ENCODE assay signal across 10 cellular contexts in the genomic region with DNA sequence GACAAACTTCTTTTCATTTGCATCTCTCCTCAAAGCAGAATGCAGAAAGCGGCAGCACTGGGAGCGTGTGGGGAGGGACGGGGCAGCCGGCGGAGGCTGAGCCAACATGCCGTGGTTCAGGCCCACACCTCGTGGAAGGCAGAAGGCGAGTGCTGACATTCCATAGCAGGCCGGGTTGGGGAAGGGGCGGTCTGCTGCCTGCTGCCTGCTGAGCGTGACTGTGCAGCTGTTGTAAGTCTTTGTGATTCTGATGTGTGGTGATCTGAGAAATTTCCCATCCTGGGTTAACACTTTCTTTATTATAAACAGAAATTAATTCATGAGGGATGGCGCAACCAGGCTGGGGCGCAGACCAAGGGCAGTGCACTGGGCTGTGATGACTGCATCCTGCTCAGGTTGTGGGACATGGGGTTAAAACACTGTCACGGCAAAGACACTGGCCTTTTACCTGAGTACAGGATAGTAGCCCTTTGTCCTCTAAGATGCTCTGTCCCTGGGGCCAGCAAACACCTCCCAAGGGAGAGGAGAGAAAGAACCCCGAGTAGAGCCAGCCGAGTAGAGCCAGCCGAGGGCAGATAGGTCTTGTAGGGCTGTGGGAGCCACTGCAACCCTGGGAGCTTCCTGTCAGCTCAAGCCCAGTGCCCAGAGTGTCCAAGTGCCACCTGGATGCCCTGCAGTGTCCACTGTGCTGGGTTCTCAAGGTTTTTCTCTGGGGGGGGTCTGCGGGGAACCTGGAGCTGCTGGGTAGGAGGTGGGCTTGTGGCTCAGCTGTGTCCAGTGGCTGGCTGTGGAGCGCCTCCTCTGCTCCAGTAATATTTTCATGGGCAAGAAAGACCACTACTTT. TPM values are rescaled to one million over a fixed set of nuclear protein-coding genes. Genes with fewer than 3 reads are reported as not detected.
DNase-seq lines count a peak whose midpoint lies in the region; ATAC-seq, FAIRE-seq and TF ChIP-seq lines count a peak whose summit lies in the region.
"Had no signal": no experiment of that assay in that cellular context is flagged by ENCODE, and none has a peak within 500 bp of the region (broad histone marks: within the 10 kb centered on the region; RNA-seq: fewer than 3 reads in every experiment).

No MANE protein-coding gene starts in this region.

- TF ChIP-seq RAD21 in K562 (CRISPR knock-in tag; conservative IDR thresholded peaks at IDR 0.05 in 1 of 2, IDR thresholded peaks at IDR 0.05 in 1 of 2), result no peak

- intact Hi-C loops in left ventricle myocardium inferior (cut with micrococcal nuclease), result no loop called here
- intact Hi-C loops in K562 (cut with micrococcal nuclease), result loop anchor here (5.0 kb wide), 1 partner anchor 118 kb away; no protein-coding TSS in a partner anchor
- intact Hi-C loops in mucosa of descending colon (cut with DNase I, micrococcal nuclease), result no loop called here

- TF ChIP-seq CTCF in cardiac muscle cell (IDR thresholded peaks at IDR 0.05; ENCODE audit: low read depth, low read length), result no peak
- no peak for TF ChIP-seq CTCF in left ventricle myocardium inferior (IDR thresholded peaks at IDR 0.05; ENCODE audit: borderline replicate concordance)
- no peak for TF ChIP-seq CTCF in K562 (IDR thresholded peaks at IDR 0.05 in 2 of 3, conservative IDR thresholded peaks at IDR 0.05 in 1 of 3; ENCODE audit: insufficient read depth in 2 of 3, low read depth in 1 of 3, low read length in 3 of 3)
- TF ChIP-seq CTCF in mucosa of descending colon (IDR thresholded peaks at IDR 0.05), result no peak

- FAIRE-seq in K562 (lab: Jason Lieb, UNC) (no peak), urothelium cell line (lab: Jason Lieb, UNC) (peak; percentile 72)

- no TSS peak for BruUV-seq in K562 (replicated peaks; lab: Mats Ljungman, UMichigan)

- no peak overlapping the region for H3K4me3 ChIP-seq in cardiac muscle cell
- no peak overlapping the region for H3K4me3 ChIP-seq in left ventricle myocardium inferior
- no peak overlapping the region for H3K4me3 ChIP-seq in K562
- H3K4me3 ChIP-seq in mucosa of descending colon, result no peak overlapping the region

- H3K9me1 ChIP-seq in K562 (ENCODE audit: control insufficient read depth, insufficient read depth, low read length), result no peaks in the 10 kb centered on the region

- TF ChIP-seq POLR2A in K562 (conservative IDR thresholded peaks at IDR 0.05), result no peak

- POLR2A ChIA-PET in K562 (lab: Yijun Ruan, JAX), result interaction anchor here (0.6 to 1.6 kb wide), 3 partner anchors 8 to 390 kb away, joined by 3 to 5 read pairs (median 3); no protein-coding TSS in a partner anchor

- TF ChIP-seq EP300 in K562 (IDR thresholded peaks at IDR 0.05; ENCODE audit: low read length), result no peak

- no peaks in the 10 kb centered on the region for H3K27me3 ChIP-seq in cardiac muscle cell
- no peaks in the 10 kb centered on the region for H3K27me3 ChIP-seq in left ventricle myocardium inferior (ENCODE audit: low read depth)
- H3K27me3 ChIP-seq in K562 (ENCODE audit: control insufficient read depth in 2 of 2, insufficient read depth in 2 of 2, low read length in 2 of 2), result no peaks in the 10 kb centered on the region

- ATAC-seq in K562 (peak; percentile 12; the same call in 2 of the 3 replicates), mucosa of descending colon (peak; percentile 47), HG03469 (IDR thresholded peaks at IDR 0.05; ENCODE audit: unreplicated experiment) (no peak)

- in situ Hi-C loops in K562 (cut with MboI), result no loop called here

- no peaks in the 10 kb centered on the region for H4K20me1 ChIP-seq in K562 (replicated peaks; ENCODE audit: control insufficient read depth, insufficient read depth, low read length)

- no peaks in the 10 kb centered on the region for H3K79me2 ChIP-seq in K562 (ENCODE audit: control insufficient read depth, insufficient read depth, low read length)

- peak overlapping the region; percentile 21 to 80; a peak in 3 of 4 replicates for H3K9ac ChIP-seq in K562 (ENCODE audit: insufficient read depth in 1 of 2, low read depth in 2 of 2, low read length in 2 of 2)

- H3K27ac ChIP-seq in cardiac muscle cell (peak overlapping the region; percentile 7), left ventricle myocardium inferior (replicated peaks) (no peak overlapping the region), K562 (ENCODE audit: extremely low read depth, low read depth, low read length) (peak overlapping the region; percentile 37; the same call in 1 of the 3 replicates)

- H3K36me3 ChIP-seq in cardiac muscle cell (no peaks in the 10 kb centered on the region), left ventricle myocardium inferior (peaks cover 15% of the 10 kb centered on the region), K562 (ENCODE audit: control insufficient read depth, insufficient read depth, low read length) (no peaks in the 10 kb centered on the region), mucosa of descending colon (ENCODE audit: low read depth) (no peaks in the 10 kb centered on the region)

- no peaks in the 10 kb centered on the region for H3K9me3 ChIP-seq in cardiac muscle cell (ENCODE audit: low read depth)
- no peaks in the 10 kb centered on the region for H3K9me3 ChIP-seq in left ventricle myocardium inferior (replicated peaks)
- H3K9me3 ChIP-seq in K562 (replicated peaks; ENCODE audit: control insufficient read depth, insufficient read depth, low read depth, low read length), result no peaks in the 10 kb centered on the region
- no peaks in the 10 kb centered on the region for H3K9me3 ChIP-seq in mucosa of descending colon

- H3K4me2 ChIP-seq in K562 (ENCODE audit: insufficient read depth, low read length), result peak overlapping the region; percentile 44

- peak; percentile 23 to 69 for DNase-seq in cardiac muscle cell (ENCODE audit: low read depth in 1 of 2, low spot score in 1 of 2)
- DNase-seq in left ventricle myocardium inferior, result no peak
- DNase-seq in K562 (ENCODE audit: extremely low read depth in 1 of 4, low spot score in 3 of 4), result peak in 3 of 4 experiments; percentile 10 to 20 (median 13)
- peak in 1 of 3 donors; percentile 49 for DNase-seq in mucosa of descending colon
- DNase-seq in urothelium cell line (ENCODE audit: low spot score), result no peak
- DNase-seq in stimulated activated CD4-positive, alpha-beta T cell treated with anti-CD3 and anti-CD28 coated beads, Interleukin-4, amount 100 ng/mL, for 4 hours, result no peak
- DNase-seq in NCI-H1092 treated with DMSO at 0.1 percent for 48 hours (lab: John Stamatoyannopoulos, UW), result no peak
- DNase-seq: activated CD4-positive, alpha-beta T cell treated with anti-CD3 and anti-CD28 coated beads, Interleukin-2, amount 10 ng/mL, durations not matched to agents 24 days and 14 days; central memory CD4-positive, alpha-beta T cell had no signal

- H3K4me1 ChIP-seq in cardiac muscle cell (ENCODE audit: low read depth) (peaks cover 2% of the 10 kb centered on the region), left ventricle myocardium inferior (no peaks in the 10 kb centered on the region), K562 (replicated peaks in 1 of 2; ENCODE audit: control insufficient read depth in 2 of 2, insufficient read depth in 2 of 2, low read length in 2 of 2) (peaks cover 33 to 45% of the 10 kb centered on the region in 2 experiments), mucosa of descending colon (ENCODE audit: low read depth) (peaks cover 19% of the 10 kb centered on the region)

- WGBS in K562 (ENCODE audit: insufficient coverage, low coverage, missing lambda C conversion rate), result 61% methylated on average over 19 of the region's 19 CpGs

- CTCF ChIA-PET in K562 (lab: Yijun Ruan, JAX; ENCODE audit: low intra/inter-chr PET ratio), result no interaction called here

- H2AFZ ChIP-seq in K562 (ENCODE audit: low read depth, low read length), result peak overlapping the region; percentile 61

RNA-seq across cellular contexts. Expression of a gene that starts 8.8 kb away (rescaled TPM):
- total RNA-seq in cardiac muscle cell, result 48.7 and 73.9 TPM in 2 replicates
- 28.1 and 38.1 TPM in 2 replicates for polyA plus RNA-seq in cardiac muscle cell
- total RNA-seq in left ventricle myocardium inferior, result 7.7 TPM
- total RNA-seq in K562 (2011; cell fraction: chromatin; rRNA removed; ENCODE audit: low replicate concordance), result 38.8 and 64.6 TPM in 2 replicates
- 36.6 and 45.7 TPM in 2 replicates for total RNA-seq in K562 (2011; cell fraction: nucleolus; rRNA removed)
- total RNA-seq in K562 (2011; cell fraction: nucleoplasm; rRNA removed), result 34.1 and 38.1 TPM in 2 replicates
- total RNA-seq in K562 (2014; rRNA removed), result 5.9 and 7.2 TPM in 2 replicates
- total RNA-seq in K562 (2014; rRNA removed; fragmentation: Illumina TruSeq; extraction: Trizol), result 3.3 and 3.8 TPM in 2 replicates
- 5.6 and 5.9 TPM in 2 replicates for total RNA-seq in K562 (2015; rRNA removed; fragmentation: Illumina TruSeq; extraction: Trizol)
- 5.5 and 7.0 TPM in 2 replicates for total RNA-seq in K562 (2021)
- polyA plus RNA-seq in K562 (2011; rRNA removed), result 10.1 and 10.3 TPM in 2 replicates
- 12.0 and 18.4 TPM in 2 replicates for polyA plus RNA-seq in K562 (2011; cell fraction: cytosol; rRNA removed)
- polyA plus RNA-seq in K562 (2011; cell fraction: nucleus; rRNA removed), result 18.7 and 38.3 TPM in 2 replicates
- 11.9 and 26.5 TPM in 2 replicates for polyA plus RNA-seq in K562 (2012)
- 6.8 and 7.6 TPM in 2 replicates for polyA plus RNA-seq in K562 (2014; fragmentation: Illumina TruSeq; extraction: Trizol)
- polyA plus RNA-seq in K562 (2014; fragmentation: Nextera tagmentation; extraction: Ambion mirVana), result under 1 TPM; 0.53 to 0.84 TPM
- polyA plus RNA-seq in K562 (2014; rRNA removed), result 7.2 and 9.4 TPM in 2 replicates
- 13.1 and 18.6 TPM in 2 replicates for polyA minus RNA-seq in K562 (2011; rRNA and poly(A)+ RNA removed)
- polyA minus RNA-seq in K562 (2011; cell fraction: cytosol; rRNA and poly(A)+ RNA removed), result 7.3 and 9.2 TPM in 2 replicates
- 12.4 and 12.6 TPM in 2 replicates for polyA minus RNA-seq in K562 (2011; cell fraction: nucleus; rRNA and poly(A)+ RNA removed)
- total RNA-seq in mucosa of descending colon, result 10 to 100 TPM; 24.4 to 36.0 (median 27.0) TPM

RNA-seq across cellular contexts. Expression of a gene that starts 34.3 kb away (rescaled TPM):
- total RNA-seq in cardiac muscle cell, result 5.6 and 7.2 TPM in 2 replicates
- 2.9 and 3.6 TPM in 2 replicates for polyA plus RNA-seq in cardiac muscle cell
- total RNA-seq in left ventricle myocardium inferior, result 2.5 TPM
- 42.3 and 52.6 TPM in 2 replicates for total RNA-seq in K562 (2011; cell fraction: chromatin; rRNA removed; ENCODE audit: low replicate concordance)
- 26.5 and 28.5 TPM in 2 replicates for total RNA-seq in K562 (2011; cell fraction: nucleolus; rRNA removed)
- 31.7 and 33.4 TPM in 2 replicates for total RNA-seq in K562 (2011; cell fraction: nucleoplasm; rRNA removed)
- 3.8 and 4.1 TPM in 2 replicates for total RNA-seq in K562 (2014; rRNA removed)
- total RNA-seq in K562 (2014; rRNA removed; fragmentation: Illumina TruSeq; extraction: Trizol), result 3.2 and 3.5 TPM in 2 replicates
- total RNA-seq in K562 (2015; rRNA removed; fragmentation: Illumina TruSeq; extraction: Trizol), result 3.7 and 4.2 TPM in 2 replicates
- 6.7 and 7.9 TPM in 2 replicates for total RNA-seq in K562 (2021)
- 2.7 and 3.0 TPM in 2 replicates for polyA plus RNA-seq in K562 (2011; rRNA removed)
- 1.8 and 2.5 TPM in 2 replicates for polyA plus RNA-seq in K562 (2011; cell fraction: cytosol; rRNA removed)
- 7.4 and 14.9 TPM in 2 replicates for polyA plus RNA-seq in K562 (2011; cell fraction: nucleus; rRNA removed)
- 3.5 and 3.9 TPM in 2 replicates for polyA plus RNA-seq in K562 (2012)
- polyA plus RNA-seq in K562 (2014; fragmentation: Illumina TruSeq; extraction: Trizol), result 4.8 and 6.1 TPM in 2 replicates
- under 1 TPM; 0.29 to 0.45 TPM for polyA plus RNA-seq in K562 (2014; fragmentation: Nextera tagmentation; extraction: Ambion mirVana)
- polyA plus RNA-seq in K562 (2014; rRNA removed), result 4.0 and 4.3 TPM in 2 replicates
- 6.1 and 6.6 TPM in 2 replicates for polyA minus RNA-seq in K562 (2011; rRNA and poly(A)+ RNA removed)
- 3.5 and 4.3 TPM in 2 replicates for polyA minus RNA-seq in K562 (2011; cell fraction: cytosol; rRNA and poly(A)+ RNA removed)
- 5.8 and 8.0 TPM in 2 replicates for polyA minus RNA-seq in K562 (2011; cell fraction: nucleus; rRNA and poly(A)+ RNA removed)
- 1 to 10 TPM; 3.6 to 6.7 (median 5.0) TPM for total RNA-seq in mucosa of descending colon

Comparison
In these comparisons a context has a peak if more than half of its experiments do, and no peak if none do; other contexts are left out.
1. DNase-seq: peak in cardiac muscle cell (2 of 2) and K562 (3 of 4); none in left ventricle myocardium inferior (single experiment), urothelium cell line (single experiment), stimulated activated CD4-positive, alpha-beta T cell treated with anti-CD3 and anti-CD28 coated beads, Interleukin-4, amount 100 ng/mL, for 4 hours (0 of 2) and NCI-H1092 treated with DMSO at 0.1 percent for 48 hours (single experiment).